28 cellular contexts compared by ENCODE assay signal in genomic region chr4:143653031-143653430, GRCh38. TPM values are rescaled to one million over a fixed set of nuclear protein-coding genes. Genes with fewer than 3 reads are reported as not detected.
DNase-seq lines count a peak whose midpoint lies in the region; ATAC-seq, FAIRE-seq and TF ChIP-seq lines count a peak whose summit lies in the region.
"Had no signal": no experiment of that assay in that cellular context is flagged by ENCODE, and none has a peak within 500 bp of the region (broad histone marks: within the 10 kb centered on the region; RNA-seq: fewer than 3 reads in every experiment).

No MANE protein-coding gene starts in this region.

- no peaks in the 10 kb centered on the region for H3K9me3 ChIP-seq in right atrium auricular region
- H3K9me3 ChIP-seq: Caco-2, HAP-1 had no signal

- in situ Hi-C loops in astrocyte of the cerebellum (cut with HindIII; ENCODE audit: low sequenced_read_pairs), result no loop called here

- H3K4me1 ChIP-seq in right atrium auricular region, result no peaks in the 10 kb centered on the region
- H3K4me1 ChIP-seq: Caco-2, HAP-1 had no signal

- H3K27me3 ChIP-seq in right atrium auricular region, result no peaks in the 10 kb centered on the region

- no peak overlapping the region for H3K27ac ChIP-seq in right atrium auricular region
- H3K27ac ChIP-seq: C4-2B had no signal

- FAIRE-seq in urothelium cell line (lab: Jason Lieb, UNC), result no peak
- FAIRE-seq: G401.6, HTR-8/SVneo, K562 had no signal

- no peak for TF ChIP-seq CTCF in astrocyte of the cerebellum (IDR thresholded peaks at IDR 0.05; ENCODE audit: low read depth, low read length, missing control alignments)
- no peak for TF ChIP-seq CTCF in choroid plexus epithelial cell (conservative IDR thresholded peaks at IDR 0.05; ENCODE audit: low read depth, low read length)
- no peak for TF ChIP-seq CTCF in right atrium auricular region (IDR thresholded peaks at IDR 0.05)

- DNase-seq in astrocyte of the cerebellum (ENCODE audit: low read depth), result peak; percentile 67
- peak; percentile 74 for DNase-seq in choroid plexus epithelial cell (ENCODE audit: low read depth)
- peak; percentile 25 for DNase-seq in iris pigment epithelial cell (ENCODE audit: low read depth)
- DNase-seq in stromal cell of bone marrow (ENCODE audit: low read depth), result peak; percentile 16
- DNase-seq in right atrium auricular region (ENCODE audit: low spot score), result no peak
- DNase-seq in left cardiac atrium, result no peak
- no peak for DNase-seq in urothelium cell line (ENCODE audit: low spot score)
- no peak for DNase-seq in T-helper 1 cell
- DNase-seq: Caco-2; CD8-positive, alpha-beta T cell; GOT3; HFFc6; Kasumi-1; NCI-H2029; NCI-H446; NCI-H524 treated with DMSO at 0.1 percent for 48 hours; NCI-H774; PC-3 had no signal

- ATAC-seq in left cardiac atrium, result no peak
- ATAC-seq: CD8-positive, alpha-beta T cell; K562; PC-3; Right ventricle myocardium inferior had no signal

- H3K36me3 ChIP-seq in right atrium auricular region, result no peaks in the 10 kb centered on the region
- H3K36me3 ChIP-seq: HAP-1 had no signal

- H3K4me3 ChIP-seq in astrocyte of the cerebellum (ENCODE audit: low read depth, low read length), result no peak overlapping the region
- no peak overlapping the region for H3K4me3 ChIP-seq in choroid plexus epithelial cell (ENCODE audit: low read depth, low read length)
- H3K4me3 ChIP-seq in right atrium auricular region, result no peak overlapping the region
- H3K4me3 ChIP-seq: HAP-1, K562 had no signal

- intact Hi-C loops in left cardiac atrium (cut with DNase I), result no loop called here

RNA-seq across cellular contexts. Expression of gene FREM3, which starts 47.4 kb away (rescaled TPM):
- total RNA-seq in right atrium auricular region (under 1 TPM in 1 of 2 donors, not detected in 1; 0.04 TPM), left cardiac atrium (under 1 TPM in 1 of 2 donors, not detected in 1; 0.08 TPM)
- total RNA-seq: A673; B cell; Caco-2; CD8-positive, alpha-beta T cell; HFFc6; K562; MCF 10A; PC-3; Right ventricle myocardium inferior; RPMI7951 had no signal

Comparison
In these comparisons a context has a peak if more than half of its experiments do, and no peak if none do; other contexts are left out.
1. DNase-seq: peak in astrocyte of the cerebellum (single experiment), choroid plexus epithelial cell (single experiment), iris pigment epithelial cell (single experiment) and stromal cell of bone marrow (single experiment); none in right atrium auricular region (single experiment), left cardiac atrium (single experiment), urothelium cell line (single experiment) and T-helper 1 cell (0 of 5).